In the genomic region with DNA sequence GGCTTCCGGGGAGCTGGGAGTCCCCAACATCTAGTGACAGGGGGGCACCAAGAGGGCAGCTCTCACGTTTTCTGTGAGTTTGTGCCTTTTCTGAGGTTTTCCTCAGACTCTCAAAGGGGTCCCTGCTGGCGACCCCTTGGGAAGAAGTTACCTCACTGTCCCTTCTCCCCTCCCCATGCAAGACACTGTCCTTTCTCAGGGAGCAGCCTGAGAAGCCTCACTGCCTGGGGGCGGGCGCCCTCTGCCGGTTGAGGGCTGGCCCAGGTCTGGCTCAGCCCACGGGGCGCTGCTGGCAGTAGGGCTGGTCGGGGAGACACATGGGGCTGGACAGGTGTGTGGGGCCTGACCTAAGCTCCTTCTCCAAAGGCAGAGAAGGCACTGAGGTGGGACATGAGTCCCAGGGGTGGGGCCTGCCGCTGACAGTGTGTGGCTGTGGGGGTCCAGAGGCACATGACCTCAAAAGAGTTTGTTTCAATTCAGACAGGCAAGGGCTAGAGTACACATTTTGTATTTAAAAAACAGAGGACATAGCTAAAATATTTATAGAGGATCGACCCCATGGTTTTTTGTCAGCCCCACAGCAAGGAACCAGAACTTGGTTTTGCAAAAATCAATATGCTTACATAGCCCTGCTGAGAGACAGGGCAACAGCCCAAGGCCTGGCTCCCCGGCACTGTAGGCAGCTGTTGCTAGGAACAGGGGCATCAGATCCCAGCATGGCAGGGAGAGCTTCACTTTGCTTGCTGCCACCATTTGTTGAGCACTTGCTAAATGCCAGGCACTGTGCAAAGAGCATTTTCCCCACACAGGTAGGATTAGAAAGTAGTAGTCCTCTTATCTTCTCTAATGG, we compare ENCODE assay signal across 8 cellular contexts. TPM values are rescaled to one million over a fixed set of nuclear protein-coding genes. Genes with fewer than 3 reads are reported as not detected.
A peak's percentile ranks its signal among the peaks of the same experiment; 100 is the strongest.
DNase-seq lines count a peak whose midpoint lies in the region; ATAC-seq and TF ChIP-seq lines count a peak whose summit lies in the region.

No MANE protein-coding gene starts in this region.

- WGBS in esophagus muscularis mucosa = 23% methylated on average over 9 of the region's 12 CpGs

- ATAC-seq in HG03442 (IDR thresholded peaks at IDR 0.05; ENCODE audit: unreplicated experiment) (peak; percentile 53), HG03469 (IDR thresholded peaks at IDR 0.05; ENCODE audit: unreplicated experiment) (no peak)
- peak; percentile 82 to 88 for ATAC-seq in natural killer cell treated with Interleukin-12 subunit alpha and Interleukin-12 subunit beta and Interleukin-15 and Interleukin-18, amount 100 ng/mL, for 72 hours

- no peak overlapping the region for H2AFZ ChIP-seq in OCI-LY1 (ENCODE audit: low read length)

- H3K36me3 ChIP-seq in OCI-LY1 (ENCODE audit: insufficient read depth, low read length) (no peaks in the 10 kb centered on the region), esophagus muscularis mucosa (peaks cover 0 to 2% (median 0%) of the 10 kb centered on the region in 4 donors)

- no peaks in the 10 kb centered on the region for H3K27me3 ChIP-seq in OCI-LY1 (ENCODE audit: insufficient read depth, low read length)
- H3K27me3 ChIP-seq in esophagus muscularis mucosa = no peaks in the 10 kb centered on the region

- no peaks in the 10 kb centered on the region for H4K20me1 ChIP-seq in OCI-LY1 (ENCODE audit: insufficient read depth, low read length)

- intact Hi-C loops in esophagus muscularis mucosa (cut with DNase I) = loop anchor here (2.0 to 10.0 kb wide), 2 partner anchors 252 to 402 kb away; partner anchors contain the start of gene B9D1

- H3K4me1 Mint-ChIP-seq in natural killer cell treated with Interleukin-12 subunit alpha and Interleukin-12 subunit beta and Interleukin-15 and Interleukin-18, amount 100 ng/mL, for 72 hours (ENCODE audit: low read depth in 2 of 2) = peaks cover 0 to 2% of the 10 kb centered on the region in 2 donors

- no peak for TF ChIP-seq POLR2A in esophagus muscularis mucosa (IDR thresholded peaks at IDR 0.05; ENCODE audit: low read depth)

- H3K4me3 ChIP-seq in OCI-LY1 (ENCODE audit: low read depth, low read length, poor library complexity, severe bottlenecking) = no peak overlapping the region
- H3K4me3 ChIP-seq in esophagus muscularis mucosa = no peak overlapping the region

- no peak for TF ChIP-seq EP300 in esophagus muscularis mucosa (IDR thresholded peaks at IDR 0.05)

- H3K9ac ChIP-seq in OCI-LY1 (ENCODE audit: low read length) = no peak overlapping the region

- H3K36me3 Mint-ChIP-seq in natural killer cell treated with Interleukin-12 subunit alpha and Interleukin-12 subunit beta and Interleukin-15 and Interleukin-18, amount 100 ng/mL, for 72 hours = no peaks in the 10 kb centered on the region

- TF ChIP-seq CTCF in GM12874 (IDR thresholded peaks at IDR 0.05; ENCODE audit: insufficient read depth, low read depth, low read length) = peak; percentile 99
- peak; percentile 97 for TF ChIP-seq CTCF in OCI-LY1 (IDR thresholded peaks at IDR 0.05; ENCODE audit: low read length)
- peak in 2 of 3 experiments; percentile 91 to 95 for TF ChIP-seq CTCF in esophagus muscularis mucosa (IDR thresholded peaks at IDR 0.05)

- no peaks in the 10 kb centered on the region for H3K9me3 ChIP-seq in OCI-LY1 (ENCODE audit: low read length)
- H3K9me3 ChIP-seq in esophagus muscularis mucosa = no peaks in the 10 kb centered on the region

- H3K4me1 ChIP-seq in OCI-LY1 (ENCODE audit: insufficient read depth, low read length, severe bottlenecking) = no peaks in the 10 kb centered on the region
- peaks cover 0 to 31% (median 18%) of the 10 kb centered on the region in 4 donors for H3K4me1 ChIP-seq in esophagus muscularis mucosa

- no peak overlapping the region for H3K27ac Mint-ChIP-seq in natural killer cell treated with Interleukin-12 subunit alpha and Interleukin-12 subunit beta and Interleukin-15 and Interleukin-18, amount 100 ng/mL, for 72 hours

- H3K4me3 Mint-ChIP-seq in natural killer cell treated with Interleukin-12 subunit alpha and Interleukin-12 subunit beta and Interleukin-15 and Interleukin-18, amount 100 ng/mL, for 72 hours = no peak overlapping the region

- DNase-seq in activated T-cell treated with anti-CD3 and anti-CD28 coated beads for 24 hours (ENCODE audit: low read depth) (peak; percentile 68), esophagus muscularis mucosa (ENCODE audit: extremely low spot score) (peak; percentile 92)
- peak; percentile 75 for DNase-seq in natural killer cell treated with Interleukin-12 subunit alpha and Interleukin-12 subunit beta and Interleukin-15 and Interleukin-18, amount 100 ng/mL, for 72 hours (ENCODE audit: low spot score)
- peak; percentile 62 for DNase-seq in stimulated activated naive CD4-positive, alpha-beta T cell treated with Interleukin-2 at 50 U/mL for 16 hours (lab: John Stamatoyannopoulos, UW)

- H3K9me3 Mint-ChIP-seq in natural killer cell treated with Interleukin-12 subunit alpha and Interleukin-12 subunit beta and Interleukin-15 and Interleukin-18, amount 100 ng/mL, for 72 hours = no peaks in the 10 kb centered on the region

- peaks cover 5 to 6% of the 10 kb centered on the region in 2 donors for H3K27me3 Mint-ChIP-seq in natural killer cell treated with Interleukin-12 subunit alpha and Interleukin-12 subunit beta and Interleukin-15 and Interleukin-18, amount 100 ng/mL, for 72 hours

- no peak overlapping the region for H3K4me2 ChIP-seq in OCI-LY1 (ENCODE audit: low read length)

- H3K9me2 ChIP-seq in OCI-LY1 (ENCODE audit: low read depth, low read length) = no peaks in the 10 kb centered on the region

- no peaks in the 10 kb centered on the region for H3F3A ChIP-seq in OCI-LY1 (ENCODE audit: insufficient read depth, low read length)

- H3K27ac ChIP-seq in OCI-LY1 (ENCODE audit: low read depth, low read length, poor library complexity, severe bottlenecking) (no peak overlapping the region), esophagus muscularis mucosa (replicated peaks in 1 of 4) (no peak overlapping the region)

- no peaks in the 10 kb centered on the region for H3K79me2 ChIP-seq in OCI-LY1 (ENCODE audit: insufficient read depth, low read length)

RNA-seq across cellular contexts. Expression of gene ALDH3A1, which starts 18.5 kb away (rescaled TPM):
- total RNA-seq in esophagus muscularis mucosa = 1 to 10 TPM in 1 of 4 donors, under 1 TPM in 2, not detected in 1; 0.17 to 1.9 (median 0.42) TPM
- total RNA-seq in natural killer cell treated with Interleukin-12 subunit alpha and Interleukin-12 subunit beta and Interleukin-15 and Interleukin-18, amount 100 ng/mL, for 72 hours = not detected

RNA-seq across cellular contexts. Expression of gene SLC47A2, which starts 50.3 kb away (rescaled TPM):
- not detected for total RNA-seq in esophagus muscularis mucosa
- total RNA-seq in natural killer cell treated with Interleukin-12 subunit alpha and Interleukin-12 subunit beta and Interleukin-15 and Interleukin-18, amount 100 ng/mL, for 72 hours = not detected
